In genomic region chr18:49813321-49814146, GRCh38 we compare ENCODE assay signal across 1 cellular context.
TF ChIP-seq lines count a peak whose summit lies in the region.

A gene with protein sequence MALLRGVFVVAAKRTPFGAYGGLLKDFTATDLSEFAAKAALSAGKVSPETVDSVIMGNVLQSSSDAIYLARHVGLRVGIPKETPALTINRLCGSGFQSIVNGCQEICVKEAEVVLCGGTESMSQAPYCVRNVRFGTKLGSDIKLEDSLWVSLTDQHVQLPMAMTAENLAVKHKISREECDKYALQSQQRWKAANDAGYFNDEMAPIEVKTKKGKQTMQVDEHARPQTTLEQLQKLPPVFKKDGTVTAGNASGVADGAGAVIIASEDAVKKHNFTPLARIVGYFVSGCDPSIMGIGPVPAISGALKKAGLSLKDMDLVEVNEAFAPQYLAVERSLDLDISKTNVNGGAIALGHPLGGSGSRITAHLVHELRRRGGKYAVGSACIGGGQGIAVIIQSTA (minus strand): TSS chr18:49813533. CDS start chr18:49813484, 49 bp downstream.

TF ChIP-seq in HepG2, 621 proteins besides CTCF, POLR2A, EP300 and RAD21 (continued from another document and continues in another):
- no peak for TF ChIP-seq NFAT5 (CRISPR knock-in tag; IDR thresholded peaks at IDR 0.05)
- TF ChIP-seq ZNF17 (CRISPR knock-in tag; IDR thresholded peaks at IDR 0.05), result no peak
- no peak for TF ChIP-seq THYN1 (CRISPR knock-in tag; IDR thresholded peaks at IDR 0.05; ENCODE audit: borderline replicate concordance, low read depth)
- no peak for TF ChIP-seq ZNF691 (CRISPR knock-in tag; IDR thresholded peaks at IDR 0.05; ENCODE audit: borderline replicate concordance, low read depth)
- TF ChIP-seq MED1 (CRISPR knock-in tag; IDR thresholded peaks at IDR 0.05), result peak; percentile 54
- no peak for TF ChIP-seq ZNF75D (CRISPR knock-in tag; IDR thresholded peaks at IDR 0.05; ENCODE audit: borderline replicate concordance)
- TF ChIP-seq CENPX (CRISPR knock-in tag; IDR thresholded peaks at IDR 0.05), result no peak
- TF ChIP-seq NKX3-1 (CRISPR knock-in tag; IDR thresholded peaks at IDR 0.05), result no peak; the same call in 1 of the 2 replicates
- 0 out of 2 replicates have a peak, but pooled peaks have one; percentile 27 for TF ChIP-seq ZNF205 (CRISPR knock-in tag; IDR thresholded peaks at IDR 0.05)
- no peak for TF ChIP-seq PHF5A (CRISPR knock-in tag; IDR thresholded peaks at IDR 0.05; ENCODE audit: low read depth, unreplicated experiment)
- TF ChIP-seq ZNF276 (CRISPR knock-in tag; IDR thresholded peaks at IDR 0.05; ENCODE audit: low read depth), result no peak
- TF ChIP-seq ZSCAN21 (CRISPR knock-in tag; IDR thresholded peaks at IDR 0.05; ENCODE audit: borderline replicate concordance), result peak; percentile 32; the same call in 1 of the 2 replicates
- TF ChIP-seq FOXA1 (IDR thresholded peaks at IDR 0.05), result no peak
- TF ChIP-seq FOXA1 (CRISPR knock-in tag; IDR thresholded peaks at IDR 0.05), result no peak
- TF ChIP-seq SMAD3 (CRISPR knock-in tag; IDR thresholded peaks at IDR 0.05), result no peak; the same call in 1 of the 2 replicates
- 0 out of 4 replicates have a peak, but pooled peaks of 1 of the 2 experiments have one; percentile 47 for TF ChIP-seq KLF16 (CRISPR knock-in tag; IDR thresholded peaks at IDR 0.05)
- TF ChIP-seq TOPORS (CRISPR knock-in tag; IDR thresholded peaks at IDR 0.05), result peak; percentile 44; the same call in 1 of the 2 replicates
- TF ChIP-seq NBN (conservative IDR thresholded peaks at IDR 0.05), result no peak
- 0 out of 2 replicates have a peak, but pooled peaks have one; percentile 66 for TF ChIP-seq CCDC6 (CRISPR knock-in tag; IDR thresholded peaks at IDR 0.05)
- TF ChIP-seq KLF6 (CRISPR knock-in tag; IDR thresholded peaks at IDR 0.05), result no peak
- TF ChIP-seq PPARG (CRISPR knock-in tag; conservative IDR thresholded peaks at IDR 0.05), result peak; percentile 98
- TF ChIP-seq ZIK1 (CRISPR knock-in tag; IDR thresholded peaks at IDR 0.05; ENCODE audit: borderline replicate concordance, low read depth), result 0 out of 2 replicates have a peak, but pooled peaks have one; percentile 21
- 0 out of 2 replicates have a peak, but pooled peaks have one; percentile 83 for TF ChIP-seq MAF1 (CRISPR knock-in tag; IDR thresholded peaks at IDR 0.05; ENCODE audit: borderline replicate concordance)
- TF ChIP-seq CREM (IDR thresholded peaks at IDR 0.05), result no peak
- TF ChIP-seq CREM (CRISPR knock-in tag; IDR thresholded peaks at IDR 0.05), result no peak
- TF ChIP-seq, protein P1, sequence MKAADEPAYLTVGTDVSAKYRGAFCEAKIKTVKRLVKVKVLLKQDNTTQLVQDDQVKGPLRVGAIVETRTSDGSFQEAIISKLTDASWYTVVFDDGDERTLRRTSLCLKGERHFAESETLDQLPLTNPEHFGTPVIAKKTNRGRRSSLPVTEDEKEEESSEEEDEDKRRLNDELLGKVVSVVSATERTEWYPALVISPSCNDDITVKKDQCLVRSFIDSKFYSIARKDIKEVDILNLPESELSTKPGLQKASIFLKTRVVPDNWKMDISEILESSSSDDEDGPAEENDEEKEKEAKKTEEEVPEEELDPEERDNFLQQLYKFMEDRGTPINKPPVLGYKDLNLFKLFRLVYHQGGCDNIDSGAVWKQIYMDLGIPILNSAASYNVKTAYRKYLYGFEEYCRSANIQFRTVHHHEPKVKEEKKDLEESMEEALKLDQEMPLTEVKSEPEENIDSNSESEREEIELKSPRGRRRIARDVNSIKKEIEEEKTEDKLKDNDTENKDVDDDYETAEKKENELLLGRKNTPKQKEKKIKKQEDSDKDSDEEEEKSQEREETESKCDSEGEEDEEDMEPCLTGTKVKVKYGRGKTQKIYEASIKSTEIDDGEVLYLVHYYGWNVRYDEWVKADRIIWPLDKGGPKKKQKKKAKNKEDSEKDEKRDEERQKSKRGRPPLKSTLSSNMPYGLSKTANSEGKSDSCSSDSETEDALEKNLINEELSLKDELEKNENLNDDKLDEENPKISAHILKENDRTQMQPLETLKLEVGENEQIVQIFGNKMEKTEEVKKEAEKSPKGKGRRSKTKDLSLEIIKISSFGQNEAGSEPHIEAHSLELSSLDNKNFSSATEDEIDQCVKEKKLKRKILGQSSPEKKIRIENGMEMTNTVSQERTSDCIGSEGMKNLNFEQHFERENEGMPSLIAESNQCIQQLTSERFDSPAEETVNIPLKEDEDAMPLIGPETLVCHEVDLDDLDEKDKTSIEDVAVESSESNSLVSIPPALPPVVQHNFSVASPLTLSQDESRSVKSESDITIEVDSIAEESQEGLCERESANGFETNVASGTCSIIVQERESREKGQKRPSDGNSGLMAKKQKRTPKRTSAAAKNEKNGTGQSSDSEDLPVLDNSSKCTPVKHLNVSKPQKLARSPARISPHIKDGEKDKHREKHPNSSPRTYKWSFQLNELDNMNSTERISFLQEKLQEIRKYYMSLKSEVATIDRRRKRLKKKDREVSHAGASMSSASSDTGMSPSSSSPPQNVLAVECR (CRISPR knock-in tag; IDR thresholded peaks at IDR 0.05; ENCODE audit: borderline replicate concordance), result peak; percentile 44; the same call in 1 of the 2 replicates
- TF ChIP-seq ZNF224 (CRISPR knock-in tag; IDR thresholded peaks at IDR 0.05), result no peak; the same call in 1 of the 2 replicates
- TF ChIP-seq PLSCR1 (CRISPR knock-in tag; IDR thresholded peaks at IDR 0.05; ENCODE audit: borderline replicate concordance), result no peak
- 0 out of 2 replicates have a peak, but pooled peaks have one; percentile 71 for TF ChIP-seq ZMAT3 (CRISPR knock-in tag; conservative IDR thresholded peaks at IDR 0.05)
- TF ChIP-seq YY1 (IDR thresholded peaks at IDR 0.05; ENCODE audit: insufficient read depth, insufficient replicate concordance, low read depth, low read length), result peak; percentile 72
- TF ChIP-seq, protein P2, sequence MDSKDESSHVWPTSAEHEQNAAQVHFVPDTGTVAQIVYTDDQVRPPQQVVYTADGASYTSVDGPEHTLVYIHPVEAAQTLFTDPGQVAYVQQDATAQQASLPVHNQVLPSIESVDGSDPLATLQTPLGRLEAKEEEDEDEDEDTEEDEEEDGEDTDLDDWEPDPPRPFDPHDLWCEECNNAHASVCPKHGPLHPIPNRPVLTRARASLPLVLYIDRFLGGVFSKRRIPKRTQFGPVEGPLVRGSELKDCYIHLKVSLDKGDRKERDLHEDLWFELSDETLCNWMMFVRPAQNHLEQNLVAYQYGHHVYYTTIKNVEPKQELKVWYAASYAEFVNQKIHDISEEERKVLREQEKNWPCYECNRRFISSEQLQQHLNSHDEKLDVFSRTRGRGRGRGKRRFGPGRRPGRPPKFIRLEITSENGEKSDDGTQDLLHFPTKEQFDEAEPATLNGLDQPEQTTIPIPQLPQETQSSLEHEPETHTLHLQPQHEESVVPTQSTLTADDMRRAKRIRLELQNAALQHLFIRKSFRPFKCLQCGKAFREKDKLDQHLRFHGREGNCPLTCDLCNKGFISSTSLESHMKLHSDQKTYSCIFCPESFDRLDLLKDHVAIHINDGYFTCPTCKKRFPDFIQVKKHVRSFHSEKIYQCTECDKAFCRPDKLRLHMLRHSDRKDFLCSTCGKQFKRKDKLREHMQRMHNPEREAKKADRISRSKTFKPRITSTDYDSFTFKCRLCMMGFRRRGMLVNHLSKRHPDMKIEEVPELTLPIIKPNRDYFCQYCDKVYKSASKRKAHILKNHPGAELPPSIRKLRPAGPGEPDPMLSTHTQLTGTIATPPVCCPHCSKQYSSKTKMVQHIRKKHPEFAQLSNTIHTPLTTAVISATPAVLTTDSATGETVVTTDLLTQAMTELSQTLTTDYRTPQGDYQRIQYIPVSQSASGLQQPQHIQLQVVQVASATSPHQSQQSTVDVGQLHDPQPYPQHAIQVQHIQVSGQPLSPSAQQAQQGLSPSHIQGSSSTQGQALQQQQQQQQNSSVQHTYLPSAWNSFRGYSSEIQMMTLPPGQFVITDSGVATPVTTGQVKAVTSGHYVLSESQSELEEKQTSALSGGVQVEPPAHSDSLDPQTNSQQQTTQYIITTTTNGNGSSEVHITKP (CRISPR knock-in tag; IDR thresholded peaks at IDR 0.05; ENCODE audit: low read depth), result peak; percentile 57; the same call in 1 of the 2 replicates
- TF ChIP-seq ZNF510 (CRISPR knock-in tag; IDR thresholded peaks at IDR 0.05; ENCODE audit: low read depth), result no peak
- no peak for TF ChIP-seq PHF20 (CRISPR knock-in tag; IDR thresholded peaks at IDR 0.05)
- TF ChIP-seq, protein P3, sequence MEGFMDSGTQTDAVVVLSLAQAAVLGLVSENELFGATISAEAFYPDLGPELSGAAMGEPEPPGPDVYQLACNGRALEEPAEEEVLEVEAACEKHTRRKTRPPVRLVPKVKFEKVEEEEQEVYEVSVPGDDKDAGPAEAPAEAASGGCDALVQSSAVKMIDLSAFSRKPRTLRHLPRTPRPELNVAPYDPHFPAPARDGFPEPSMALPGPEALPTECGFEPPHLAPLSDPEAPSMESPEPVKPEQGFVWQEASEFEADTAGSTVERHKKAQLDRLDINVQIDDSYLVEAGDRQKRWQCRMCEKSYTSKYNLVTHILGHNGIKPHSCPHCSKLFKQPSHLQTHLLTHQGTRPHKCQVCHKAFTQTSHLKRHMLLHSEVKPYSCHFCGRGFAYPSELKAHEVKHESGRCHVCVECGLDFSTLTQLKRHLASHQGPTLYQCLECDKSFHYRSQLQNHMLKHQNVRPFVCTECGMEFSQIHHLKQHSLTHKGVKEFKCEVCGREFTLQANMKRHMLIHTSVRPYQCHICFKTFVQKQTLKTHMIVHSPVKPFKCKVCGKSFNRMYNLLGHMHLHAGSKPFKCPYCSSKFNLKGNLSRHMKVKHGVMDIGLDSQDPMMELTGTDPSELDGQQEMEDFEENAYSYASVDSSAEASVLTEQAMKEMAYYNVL (CRISPR knock-in tag; IDR thresholded peaks at IDR 0.05; ENCODE audit: borderline replicate concordance), result peak; percentile 61; the same call in 1 of the 2 replicates
- peak; percentile 78 for TF ChIP-seq MXD4 (CRISPR knock-in tag; IDR thresholded peaks at IDR 0.05)
- TF ChIP-seq FOXK2 (IDR thresholded peaks at IDR 0.05), result no peak
- no peak for TF ChIP-seq RFX1 (IDR thresholded peaks at IDR 0.05)
- TF ChIP-seq ZBTB38 (CRISPR knock-in tag; IDR thresholded peaks at IDR 0.05), result peak; percentile 30; the same call in 1 of the 2 replicates
- TF ChIP-seq ZSCAN22 (CRISPR knock-in tag; IDR thresholded peaks at IDR 0.05), result no peak
- no peak for TF ChIP-seq MTF2 (CRISPR knock-in tag; IDR thresholded peaks at IDR 0.05; ENCODE audit: borderline replicate concordance)
